In genomic region chr12:132560831-132561783, GRCh38 we compare ENCODE assay signal across 8 cellular contexts. TPM values are rescaled to one million over a fixed set of nuclear protein-coding genes. Genes with fewer than 3 reads are reported as not detected.
DNase-seq lines count a peak whose midpoint lies in the region; ATAC-seq and TF ChIP-seq lines count a peak whose summit lies in the region.

No MANE protein-coding gene starts in this region.

- DNase-seq in DMS153 (lab: John Stamatoyannopoulos, UW) = peak; percentile 63
- DNase-seq in KG1 (lab: John Stamatoyannopoulos, UW) = peak; percentile 71
- DNase-seq in Panc1 (ENCODE audit: low read depth, low spot score) = peak; percentile 5
- DNase-seq in activated T-cell treated with anti-CD3 and anti-CD28 coated beads, Interleukin-2, amount 50 U/mL, for 48 hours = peak; percentile 88
- peak; percentile 23 for DNase-seq in fibroblast of the conjunctiva (ENCODE audit: low read depth)
- DNase-seq in ovary = peak in 4 of 5 donors; percentile 53 to 68 (median 66)
- DNase-seq in tibial nerve (ENCODE audit: low spot score in 2 of 2) = no peak
- no peak for DNase-seq in mesenteric fat pad (ENCODE audit: low spot score)

- peaks cover 13% of the 10 kb centered on the region for H3K4me1 ChIP-seq in Panc1 (ENCODE audit: control insufficient read depth, insufficient read depth, low read length)
- H3K4me1 ChIP-seq in ovary (ENCODE audit: insufficient read depth) = peaks cover 12% of the 10 kb centered on the region
- peaks cover 0 to 30% (median 15%) of the 10 kb centered on the region in 4 donors for H3K4me1 ChIP-seq in tibial nerve

- TF ChIP-seq CTCF in Panc1 (IDR thresholded peaks at IDR 0.05) = peak; percentile 96
- TF ChIP-seq CTCF in ovary (IDR thresholded peaks at IDR 0.05) = peak; percentile 33 to 39 (median 35)
- TF ChIP-seq CTCF in tibial nerve (IDR thresholded peaks at IDR 0.05) = peak; percentile 45 to 65 (median 55)

- TF ChIP-seq POLR2A in ovary (IDR thresholded peaks at IDR 0.05) = no peak
- TF ChIP-seq POLR2A in tibial nerve (IDR thresholded peaks at IDR 0.05) = no peak

- BruUV-seq in Panc1 (replicated peaks; lab: Mats Ljungman, UMichigan) = no TSS peak

- H3K27ac ChIP-seq in Panc1 (ENCODE audit: low read length) = peak overlapping the region; percentile 32; the same call in 1 of the 2 replicates
- H3K27ac ChIP-seq in ovary = no peak overlapping the region
- no peak overlapping the region for H3K27ac ChIP-seq in tibial nerve

- CTCF ChIA-PET in Panc1 (lab: Charles Lee) = interaction anchor here (0.6 to 1.5 kb wide), 7 partner anchors 35 to 221 kb away, joined by 3 to 7 read pairs (median 3); no protein-coding TSS in a partner anchor

- H3K9me3 ChIP-seq in Panc1 (ENCODE audit: control insufficient read depth, insufficient read depth, low read depth, low read length) = no peaks in the 10 kb centered on the region
- no peaks in the 10 kb centered on the region for H3K9me3 ChIP-seq in ovary
- H3K9me3 ChIP-seq in tibial nerve = no peaks in the 10 kb centered on the region

- in situ Hi-C loops in Panc1 (cut with HindIII; ENCODE audit: low pct_unique_long_range_greater_than_20kb, low sequenced_read_pairs) = no loop called here

- H3K4me3 ChIP-seq in Panc1 (ENCODE audit: low read depth in 2 of 2, low read length in 2 of 2) = peak overlapping the region; percentile 68 to 73
- peak overlapping the region; percentile 65 for H3K4me3 ChIP-seq in ovary
- H3K4me3 ChIP-seq in tibial nerve = peak overlapping the region; percentile 4 to 68 (median 48)

- TF ChIP-seq EP300 in ovary (IDR thresholded peaks at IDR 0.05) (no peak), tibial nerve (IDR thresholded peaks at IDR 0.05) (no peak)

- no peaks in the 10 kb centered on the region for H3K27me3 ChIP-seq in Panc1 (ENCODE audit: control insufficient read depth, insufficient read depth, low read length)
- no peaks in the 10 kb centered on the region for H3K27me3 ChIP-seq in ovary
- H3K27me3 ChIP-seq in tibial nerve = peaks cover 0 to 8% of the 10 kb centered on the region in 2 donors

- peak; percentile 77 for ATAC-seq in Panc1

- POLR2A ChIA-PET in Panc1 (lab: Charles Lee) = no interaction called here

- H3K36me3 ChIP-seq in Panc1 (ENCODE audit: control insufficient read depth, insufficient read depth, low read length) (no peaks in the 10 kb centered on the region), ovary (no peaks in the 10 kb centered on the region), tibial nerve (peaks cover 0 to 21% (median 0%) of the 10 kb centered on the region in 3 donors)

- 27 to 29% (median 28%) methylated on average over 36 to 38 of the region's 38 CpGs for WGBS in ovary, 3 donors
- WGBS in tibial nerve, 2 donors = 18 to 35% methylated on average over 19 to 26 of the region's 38 CpGs

- intact Hi-C loops in Panc1 (cut with micrococcal nuclease; ENCODE audit: unreplicated experiment) = loop anchor here (2.0 kb wide), 1 partner anchor 146 kb away; no protein-coding TSS in a partner anchor
- intact Hi-C loops in ovary (cut with DNase I) = no loop called here

RNA-seq across cellular contexts. Expression of gene LRCOL1, which starts 49.3 kb away (rescaled TPM):
- not detected for total RNA-seq in Panc1 (2021; ENCODE audit: unreplicated experiment)
- polyA plus RNA-seq in Panc1 (2012; ENCODE audit: insufficient read length) = not detected
- total RNA-seq in ovary = under 1 TPM in 3 of 7 donors, not detected in 4; 0.61 to 0.71 (median 0.65) TPM
- under 1 TPM in 1 of 2 donors, not detected in 1; 0.11 TPM for polyA plus RNA-seq in ovary
- total RNA-seq in tibial nerve = not detected
- not detected for total RNA-seq in mesenteric fat pad

RNA-seq across cellular contexts. Expression of gene P2RX2, which starts 57.5 kb away (rescaled TPM):
- total RNA-seq in Panc1 (2021; ENCODE audit: unreplicated experiment) = 1.2 TPM
- polyA plus RNA-seq in Panc1 (2012; ENCODE audit: insufficient read length) = 0.75 TPM
- total RNA-seq in ovary = 1 to 10 TPM in 1 of 7 donors, under 1 TPM in 1, not detected in 5; 0.45 to 1.1 TPM
- polyA plus RNA-seq in ovary = under 1 TPM in 1 of 2 donors, not detected in 1; 0.11 TPM
- not detected for total RNA-seq in tibial nerve
- not detected for total RNA-seq in mesenteric fat pad

Comparison
In these comparisons a context has a peak if more than half of its experiments do, and no peak if none do; other contexts are left out.
1. DNase-seq: peak in DMS153 (single experiment), KG1 (single experiment), Panc1 (single experiment), activated T-cell treated with anti-CD3 and anti-CD28 coated beads, Interleukin-2, amount 50 U/mL, for 48 hours (2 of 2), fibroblast of the conjunctiva (single experiment) and ovary (4 of 5); none in tibial nerve (0 of 2) and mesenteric fat pad (single experiment).
2. CTCF ChIP-seq: peak in every context shown above with its lines; median percentile 96 in Panc1; 55 in tibial nerve; 35 in ovary.
3. Peak in every context shown above with its lines, with median percentiles within 50 percentile points of each other: H3K4me3 ChIP-seq.